20 cellular contexts compared by ENCODE assay signal in genomic region chrX:97692575-97692974, GRCh38.
DNase-seq lines count a peak whose midpoint lies in the region; ATAC-seq and TF ChIP-seq lines count a peak whose summit lies in the region.
"Had no signal": no experiment of that assay in that cellular context is flagged by ENCODE, and none has a peak within 500 bp of the region (broad histone marks: within the 10 kb centered on the region; RNA-seq: fewer than 3 reads in every experiment).

No MANE protein-coding gene starts in this region.

- peak; percentile 1 for DNase-seq in EH (ENCODE audit: low read depth)
- DNase-seq in SK-MEL-5 (ENCODE audit: low read depth, low spot score): peak; percentile 7
- DNase-seq in foreskin keratinocyte: no peak
- DNase-seq in stimulated activated CD4-positive, alpha-beta T cell treated with anti-CD3 and anti-CD28 coated beads, Interleukin-4, amount 100 ng/mL, for 24 hours: no peak
- DNase-seq in activated effector memory CD4-positive, alpha-beta T cell treated with anti-CD3 and anti-CD28 coated beads, Interleukin-2, amount 50 U/mL, for 16 hours: no peak
- DNase-seq in activated CD4-positive, CD25-positive, alpha-beta regulatory T cell (lab: John Stamatoyannopoulos, UW): no peak
- DNase-seq in germinal center (ENCODE audit: low spot score): no peak
- DNase-seq: BE2C; CD4-positive, alpha-beta memory T cell; DMS53; KG1; NCI-H1417; NCI-H187; NCI-H2107; NCI-H2227 treated with DMSO at 0.1 percent for 48 hours; NCI-H510A treated with DMSO at 0.1 percent for 48 hours had no signal

- H3K27me3 ChIP-seq in HUES48 (ENCODE audit: control insufficient read depth, insufficient read depth, low read length) (no peaks in the 10 kb centered on the region), foreskin keratinocyte (no peaks in the 10 kb centered on the region)
- H3K27me3 ChIP-seq: BE2C had no signal

- H3K9ac ChIP-seq in HUES48 (ENCODE audit: low read depth, low read length): no peak overlapping the region

- H3K9me3 ChIP-seq in HUES48 (ENCODE audit: control insufficient read depth, insufficient read depth, low read length): no peaks in the 10 kb centered on the region
- H3K9me3 ChIP-seq: BE2C had no signal

- peak; percentile 40 for TF ChIP-seq CTCF in foreskin keratinocyte (conservative IDR thresholded peaks at IDR 0.05)

- H3K27ac ChIP-seq in HUES48 (ENCODE audit: low read depth, low read length) (peak overlapping the region; percentile 34), foreskin keratinocyte (no peak overlapping the region)

- H3K4me3 ChIP-seq in HUES48 (ENCODE audit: low read depth, low read length): no peak overlapping the region

- H3K36me3 ChIP-seq in HUES48 (ENCODE audit: control insufficient read depth, insufficient read depth, low read length): no peaks in the 10 kb centered on the region
- H3K36me3 ChIP-seq: BE2C had no signal

- H3K4me1 ChIP-seq in HUES48 (ENCODE audit: control insufficient read depth, insufficient read depth, low read length) (peaks cover 38% of the 10 kb centered on the region), foreskin keratinocyte (no peaks in the 10 kb centered on the region)
- H3K4me1 ChIP-seq: BE2C had no signal

- no peak for ATAC-seq in foreskin keratinocyte
- ATAC-seq: HepG2, Panc1, Right ventricle myocardium inferior had no signal

- in situ Hi-C loops in SK-MEL-5 (cut with HindIII; ENCODE audit: low pct_unique_long_range_greater_than_20kb, low sequenced_read_pairs): no loop called here

Comparison
In these comparisons a context has a peak if more than half of its experiments do, and no peak if none do; other contexts are left out.
1. DNase-seq: peak in EH (single experiment) and SK-MEL-5 (single experiment); none in foreskin keratinocyte (0 of 2), stimulated activated CD4-positive, alpha-beta T cell treated with anti-CD3 and anti-CD28 coated beads, Interleukin-4, amount 100 ng/mL, for 24 hours (single experiment), activated effector memory CD4-positive, alpha-beta T cell treated with anti-CD3 and anti-CD28 coated beads, Interleukin-2, amount 50 U/mL, for 16 hours (single experiment), activated CD4-positive, CD25-positive, alpha-beta regulatory T cell (0 of 4) and germinal center (single experiment).